Comparison of ENCODE assay signal across 13 cellular contexts in genomic region chr20:5780233-5781217, GRCh38. TPM values are rescaled to one million over a fixed set of nuclear protein-coding genes. Genes with fewer than 3 reads are reported as not detected.
DNase-seq lines count a peak whose midpoint lies in the region; ATAC-seq, FAIRE-seq and TF ChIP-seq lines count a peak whose summit lies in the region.
"Had no signal": no experiment of that assay in that cellular context is flagged by ENCODE, and none has a peak within 500 bp of the region (broad histone marks: within the 10 kb centered on the region; RNA-seq: fewer than 3 reads in every experiment).

No MANE protein-coding gene starts in this region.

- CTCF ChIA-PET in mammary epithelial cell (lab: Charles Lee; ENCODE audit: low non-redundant PET) (no interaction called here), GM12878 (lab: Yijun Ruan, JAX) (interaction anchor here (2.2 kb wide), 1 partner anchor 8 kb away, joined by 8 read pairs; no protein-coding TSS in a partner anchor)

- dilution Hi-C loops in mammary epithelial cell (cut with HindIII; ENCODE audit: low sequenced_read_pairs): no loop called here

- POLR2A ChIA-PET in GM12878 (lab: Charles Lee): interaction anchor here (0.6 to 0.7 kb wide), 2 partner anchors 141 to 294 kb away, joined by 7 to 10 read pairs; no protein-coding TSS in a partner anchor

- no peak for TF ChIP-seq POLR2A in breast epithelium (IDR thresholded peaks at IDR 0.05)
- TF ChIP-seq POLR2A in GM12878 (IDR thresholded peaks at IDR 0.05; ENCODE audit: low read depth, low read length): no peak

- no peaks in the 10 kb centered on the region for H3K36me3 ChIP-seq in mammary epithelial cell (ENCODE audit: insufficient read depth, low read length)
- H3K36me3 ChIP-seq in breast epithelium: no peaks in the 10 kb centered on the region
- peaks cover 5 to 16% of the 10 kb centered on the region in 2 experiments; a peak in 3 of 4 replicates for H3K36me3 ChIP-seq in GM12878 (ENCODE audit: control insufficient read depth in 2 of 2, insufficient read depth in 2 of 2, low read length in 1 of 2)

- H3K9ac ChIP-seq in mammary epithelial cell (ENCODE audit: insufficient read depth, low read length) (no peak overlapping the region), GM12878 (ENCODE audit: control insufficient read depth, insufficient read depth, low read length) (no peak overlapping the region)

- H3K4me3 ChIP-seq in mammary epithelial cell (replicated peaks in 1 of 3; ENCODE audit: insufficient read depth in 1 of 3, low read depth in 2 of 3, low read length in 3 of 3) (no peak overlapping the region), breast epithelium (no peak overlapping the region), GM12878 (no peak overlapping the region)
- H3K4me3 ChIP-seq: ascending aorta, lung had no signal

- H3K4me2 ChIP-seq in mammary epithelial cell (ENCODE audit: insufficient read depth, low read depth, low read length) (no peak overlapping the region), GM12878 (ENCODE audit: control insufficient read depth, insufficient read depth) (no peak overlapping the region)

- H3K9me3 ChIP-seq in mammary epithelial cell (replicated peaks; ENCODE audit: insufficient read depth, low read length) (no peaks in the 10 kb centered on the region), breast epithelium (no peaks in the 10 kb centered on the region), GM12878 (replicated peaks; ENCODE audit: control insufficient read depth, insufficient read depth, low read length) (no peaks in the 10 kb centered on the region)
- H3K9me3 ChIP-seq: ascending aorta had no signal

- H3K27me3 Mint-ChIP-seq in stimulated activated naive CD8-positive, alpha-beta T cell treated with anti-CD3 and anti-CD28 coated beads, Interleukin-15, amount 100 ng/mL, for 72 hours: no peaks in the 10 kb centered on the region

- H3K27me3 ChIP-seq in mammary epithelial cell (ENCODE audit: insufficient read depth, low read length) (no peaks in the 10 kb centered on the region), breast epithelium (no peaks in the 10 kb centered on the region), GM12878 (replicated peaks in 1 of 2; ENCODE audit: control insufficient read depth in 2 of 2, insufficient read depth in 2 of 2, low read length in 1 of 2) (no peaks in the 10 kb centered on the region)
- H3K27me3 ChIP-seq: ascending aorta had no signal

- RAD21 ChIA-PET in GM12878 (lab: Charles Lee; ENCODE audit: unreplicated experiment): interaction anchor here (0.8 to 1.0 kb wide), 2 partner anchors 210 to 224 kb away, joined by 3 to 4 read pairs; no protein-coding TSS in a partner anchor

- FAIRE-seq in GM12878 (lab: Jason Lieb, UNC): no peak

- H3K27ac Mint-ChIP-seq in stimulated activated naive CD8-positive, alpha-beta T cell treated with anti-CD3 and anti-CD28 coated beads, Interleukin-15, amount 100 ng/mL, for 72 hours: peak overlapping the region; percentile 3 to 91

- H3K4me1 ChIP-seq in mammary epithelial cell (ENCODE audit: insufficient read depth, low read length) (no peaks in the 10 kb centered on the region), breast epithelium (peaks cover 0 to 7% of the 10 kb centered on the region in 2 donors), GM12878 (ENCODE audit: control insufficient read depth, insufficient read depth, low read length) (peaks cover 7% of the 10 kb centered on the region)
- H3K4me1 ChIP-seq: ascending aorta had no signal

- WGBS in mammary epithelial cell (ENCODE audit: low coverage, missing lambda C conversion rate): 100% methylated on average over 6 of the region's 7 CpGs
- WGBS in GM12878 (ENCODE audit: insufficient coverage, insufficient replicate concordance, low lambda C conversion rate, missing lambda C conversion rate): 84% methylated on average over 7 of the region's 7 CpGs

- peaks cover 6% of the 10 kb centered on the region for H3K4me1 Mint-ChIP-seq in stimulated activated naive CD8-positive, alpha-beta T cell treated with anti-CD3 and anti-CD28 coated beads, Interleukin-15, amount 100 ng/mL, for 72 hours

- ATAC-seq in HG02642 (IDR thresholded peaks at IDR 0.05; ENCODE audit: poor library complexity, unreplicated experiment): peak; percentile 51
- peak; percentile 50 for ATAC-seq in GM12878
- ATAC-seq in stimulated activated naive CD8-positive, alpha-beta T cell treated with anti-CD3 and anti-CD28 coated beads, Interleukin-15, amount 100 ng/mL, for 72 hours: peak; percentile 74

- in situ Hi-C loops in mammary epithelial cell (cut with MboI; ENCODE audit: low sequenced_read_pairs in 2 of 2): loop anchor here in 1 of 2 donors (10.0 kb wide), 1 partner anchor 206 kb away; no protein-coding TSS in a partner anchor
- in situ Hi-C loops in GM12878 (cut with MboI): no loop called here

- no peaks in the 10 kb centered on the region for H3K79me2 ChIP-seq in mammary epithelial cell (ENCODE audit: insufficient read depth, low read length)
- H3K79me2 ChIP-seq in GM12878 (ENCODE audit: control insufficient read depth, insufficient read depth, low read length): no peaks in the 10 kb centered on the region

- H3K9me3 Mint-ChIP-seq in stimulated activated naive CD8-positive, alpha-beta T cell treated with anti-CD3 and anti-CD28 coated beads, Interleukin-15, amount 100 ng/mL, for 72 hours: no peaks in the 10 kb centered on the region

- no peak for TF ChIP-seq RAD21 in GM12878 (IDR thresholded peaks at IDR 0.05; ENCODE audit: insufficient read depth, low read depth, low read length)

- H4K20me1 ChIP-seq in mammary epithelial cell (ENCODE audit: insufficient read depth, low read length): no peaks in the 10 kb centered on the region
- H4K20me1 ChIP-seq in GM12878 (ENCODE audit: control insufficient read depth, insufficient read depth): no peaks in the 10 kb centered on the region

- TF ChIP-seq CTCF in mammary epithelial cell (conservative IDR thresholded peaks at IDR 0.05 in 1 of 2, IDR thresholded peaks at IDR 0.05 in 1 of 2; ENCODE audit: extremely low read depth in 1 of 2, insufficient read depth in 1 of 2, low read depth in 1 of 2, low read length in 2 of 2) (no peak), breast epithelium (IDR thresholded peaks at IDR 0.05) (no peak), GM12878 (IDR thresholded peaks at IDR 0.05 in 2 of 3, conservative IDR thresholded peaks at IDR 0.05 in 1 of 3; ENCODE audit: control insufficient read depth in 2 of 3, extremely low read depth in 1 of 3, insufficient read depth in 1 of 3, low read depth in 3 of 3, low read length in 3 of 3) (no peak)

- SMC1A ChIA-PET in GM12878 (lab: Charles Lee; ENCODE audit: uncharacterized antibody, unreplicated experiment): interaction anchor here (1.0 to 1.1 kb wide), 2 partner anchors 8 to 122 kb away, joined by 3 to 4 read pairs; no protein-coding TSS in a partner anchor

- TF ChIP-seq EP300 in GM12878 (IDR thresholded peaks at IDR 0.05; ENCODE audit: borderline replicate concordance in 1 of 2, control insufficient read depth in 1 of 2, low read depth in 2 of 2, low read length in 2 of 2): no peak

- BruUV-seq in mammary epithelial cell (replicated peaks; lab: Mats Ljungman, UMichigan): no TSS peak
- TSS peak; percentile 11 for BruUV-seq in GM12878 (replicated peaks; lab: Mats Ljungman, UMichigan)

- H3K27ac ChIP-seq in mammary epithelial cell (ENCODE audit: insufficient read depth, low read depth, low read length) (no peak overlapping the region), breast epithelium (no peak overlapping the region), GM12878 (ENCODE audit: control insufficient read depth, insufficient read depth) (peak overlapping the region; percentile 33)
- H3K27ac ChIP-seq: ascending aorta had no signal

- DNase-seq in mammary epithelial cell (peak; percentile 18), breast epithelium (ENCODE audit: low spot score in 2 of 2) (no peak), GM12878 (ENCODE audit: low read depth, low spot score) (no peak), mucosa of gallbladder (ENCODE audit: low spot score) (no peak), middle frontal gyrus (ENCODE audit: extremely low spot score, low spot score) (no peak), NCI-H774 (lab: John Stamatoyannopoulos, UW) (no peak)
- no peak for DNase-seq in stimulated activated naive CD8-positive, alpha-beta T cell treated with anti-CD3 and anti-CD28 coated beads, Interleukin-15, amount 100 ng/mL, for 72 hours
- DNase-seq: effector memory CD4-positive, alpha-beta T cell; head of caudate nucleus; posterior cingulate gyrus had no signal

- intact Hi-C loops in mammary epithelial cell (cut with micrococcal nuclease) (no loop called here), breast epithelium (cut with DNase I; ENCODE audit: low total_unique reads) (loop anchor here (1.0 kb wide), 1 partner anchor 29 kb away; no protein-coding TSS in a partner anchor), GM12878 (cut with micrococcal nuclease; ENCODE audit: unreplicated experiment) (loop anchor here (10.0 kb wide), 1 partner anchor 294 kb away; no protein-coding TSS in a partner anchor)

- no peak overlapping the region for H2AFZ ChIP-seq in mammary epithelial cell (ENCODE audit: low read depth, low read length)
- no peak overlapping the region for H2AFZ ChIP-seq in GM12878 (ENCODE audit: control insufficient read depth, low read depth, low read length)

- peak overlapping the region in 1 of 2 donors; percentile 21 for H3K4me3 Mint-ChIP-seq in stimulated activated naive CD8-positive, alpha-beta T cell treated with anti-CD3 and anti-CD28 coated beads, Interleukin-15, amount 100 ng/mL, for 72 hours

TF ChIP-seq in GM12878, 131 proteins besides CTCF, POLR2A, EP300 and RAD21:
- peak; percentile 58 for TF ChIP-seq RUNX3 (IDR thresholded peaks at IDR 0.05; ENCODE audit: low read length)
- no peak for TF ChIP-seq CHD2 (IDR thresholded peaks at IDR 0.05; ENCODE audit: borderline replicate concordance, low read depth, low read length)

RNA-seq across cellular contexts. Expression of gene SHLD1, which starts 30.3 kb away (rescaled TPM):
- 1 to 10 TPM; 1.0 to 2.0 TPM for total RNA-seq in mammary epithelial cell
- polyA plus RNA-seq in mammary epithelial cell: 2.9 TPM
- polyA minus RNA-seq in mammary epithelial cell: 18.8 TPM
- total RNA-seq in breast epithelium: 1 to 10 TPM; 2.7 to 7.3 (median 6.6) TPM
- 7.8 and 9.2 TPM in 2 replicates for total RNA-seq in GM12878 (2013; cell fraction: nucleolus; rRNA removed)
- total RNA-seq in GM12878 (2014; rRNA removed): 10.8 and 13.1 TPM in 2 replicates
- total RNA-seq in GM12878 (2014; rRNA removed; fragmentation: Illumina TruSeq; extraction: Trizol): 18.2 and 19.1 TPM in 2 replicates
- total RNA-seq in GM12878 (2021): 18.1 and 19.2 TPM in 2 replicates
- polyA plus RNA-seq in GM12878 (2011; ENCODE audit: low read depth): 24.5 TPM
- 29.8 and 33.1 TPM in 2 replicates for polyA plus RNA-seq in GM12878 (2011; rRNA removed)
- polyA plus RNA-seq in GM12878 (2011; cell fraction: cytosol; rRNA removed): 22.8 and 25.7 TPM in 2 replicates
- polyA plus RNA-seq in GM12878 (2011; cell fraction: nucleus; rRNA removed): 11.5 and 12.5 TPM in 2 replicates
- polyA plus RNA-seq in GM12878 (2012): 10.8 and 14.0 TPM in 2 replicates
- polyA plus RNA-seq in GM12878 (2014; fragmentation: Illumina TruSeq; extraction: Trizol): 20.1 and 23.1 TPM in 2 replicates
- polyA plus RNA-seq in GM12878 (2014; fragmentation: Nextera tagmentation; extraction: Ambion mirVana): 10 to 100 TPM; 47.1 to 70.9 TPM
- 19.6 and 19.9 TPM in 2 replicates for polyA plus RNA-seq in GM12878 (2014; rRNA removed)
- 10 to 100 TPM; 30.7 to 33.4 TPM for polyA plus RNA-seq in GM12878 (2016; fragmentation: Nextera tagmentation; extraction: Ambion mirVana)
- 8.3 and 11.5 TPM in 2 replicates for polyA minus RNA-seq in GM12878 (2011; rRNA and poly(A)+ RNA removed)
- polyA minus RNA-seq in GM12878 (2011; cell fraction: cytosol; rRNA and poly(A)+ RNA removed): 4.7 and 6.3 TPM in 2 replicates
- polyA minus RNA-seq in GM12878 (2011; cell fraction: nucleus; rRNA and poly(A)+ RNA removed): 7.1 and 13.4 TPM in 2 replicates
- total RNA-seq in mucosa of gallbladder: 12.1 TPM
- total RNA-seq: ascending aorta had no signal
